32 cellular contexts compared by ENCODE assay signal in genomic region chr3:58256511-58256910, GRCh38. TPM values are rescaled to one million over a fixed set of nuclear protein-coding genes. Genes with fewer than 3 reads are reported as not detected.
"Had no signal": no experiment of that assay in that cellular context is flagged by ENCODE, and none has a peak within 500 bp of the region (broad histone marks: within the 10 kb centered on the region; RNA-seq: fewer than 3 reads in every experiment).

No MANE protein-coding gene starts in this region.

- H3K4me3 ChIP-seq: adrenal gland, body of pancreas, colonic mucosa, esophagus muscularis mucosa, gastroesophageal sphincter, heart right ventricle had no signal

- H3K27me3 Mint-ChIP-seq: activated CD4-positive, alpha-beta T cell treated with anti-CD3 and anti-CD28 coated beads, Interleukin-2, amount 10 ng/mL, durations not matched to agents 7 days and 5 days; activated CD8-positive, alpha-beta T cell treated with anti-CD3 and anti-CD28 coated beads for 36 hours; activated naive CD4-positive, alpha-beta T cell treated with anti-CD3 and anti-CD28 coated beads, Interleukin-2, amount 50 U/mL, for 24 hours; activated naive CD8-positive, alpha-beta T cell treated with anti-CD3 and anti-CD28 coated beads for 36 hours; activated naive CD8-positive, alpha-beta T cell treated with anti-CD3 and anti-CD28 coated beads, Interleukin-2, amount 50 U/mL, for 24 hours; T-helper 17 cell had no signal

- H3K9me3 ChIP-seq: adrenal gland, body of pancreas, colonic mucosa, esophagus muscularis mucosa, gastroesophageal sphincter, heart right ventricle had no signal

- H3K4me3 Mint-ChIP-seq: activated CD4-positive, alpha-beta T cell treated with anti-CD3 and anti-CD28 coated beads, Interleukin-2, amount 10 ng/mL, durations not matched to agents 7 days and 5 days; activated CD8-positive, alpha-beta T cell treated with anti-CD3 and anti-CD28 coated beads for 36 hours; activated naive CD4-positive, alpha-beta T cell treated with anti-CD3 and anti-CD28 coated beads for 36 hours; activated naive CD4-positive, alpha-beta T cell treated with anti-CD3 and anti-CD28 coated beads, Interleukin-2, amount 50 U/mL, for 24 hours; activated naive CD8-positive, alpha-beta T cell treated with anti-CD3 and anti-CD28 coated beads for 36 hours; activated naive CD8-positive, alpha-beta T cell treated with anti-CD3 and anti-CD28 coated beads, Interleukin-2, amount 50 U/mL, for 24 hours; activated T-cell treated with anti-CD3 and anti-CD28 coated beads, Interleukin-2, amount 50 U/mL, for 4 hours; T-helper 17 cell; T-helper 2 cell treated with Interferon-gamma antibody and Interleukin-4, amounts not matched to agents 5 μg/mL and 100 μg/mL, for 36 hours had no signal

- DNase-seq: activated CD4-positive, alpha-beta T cell treated with anti-CD3 and anti-CD28 coated beads for 1 hour; activated CD4-positive, alpha-beta T cell treated with anti-CD3 and anti-CD28 coated beads for 4 hours; activated CD4-positive, alpha-beta T cell treated with anti-CD3 and anti-CD28 coated beads, Interleukin-2, amount 10 ng/mL, durations not matched to agents 7 days and 5 days; activated CD4-positive, alpha-beta T cell treated with anti-CD3 and anti-CD28 coated beads, Interleukin-2, amount 50 U/mL, for 48 hours; activated CD8-positive, alpha-beta memory T cell treated with anti-CD3 and anti-CD28 coated beads for 24 hours; activated CD8-positive, alpha-beta T cell treated with anti-CD3 and anti-CD28 coated beads for 36 hours; activated effector memory CD4-positive, alpha-beta T cell treated with anti-CD3 and anti-CD28 coated beads, Interleukin-2, amount 50 U/mL, for 16 hours; activated naive CD4-positive, alpha-beta T cell treated with anti-CD3 and anti-CD28 coated beads for 36 hours; activated naive CD8-positive, alpha-beta T cell treated with anti-CD3 and anti-CD28 coated beads for 36 hours; activated naive CD8-positive, alpha-beta T cell treated with anti-CD3 and anti-CD28 coated beads, Interleukin-2, amount 50 U/mL, for 24 hours; activated T-cell treated with anti-CD3 and anti-CD28 coated beads, Interleukin-2, amount 50 U/mL, for 4 hours; amygdala; aorta; body of pancreas; central memory CD4-positive, alpha-beta T cell; cerebellar nuclear complex; colonic mucosa; effector CD8-positive, alpha-beta T cell; erythroblast; foreskin keratinocyte; heart right ventricle; SW 1271; T-helper 1 cell; T-helper 17 cell; T1000; WERI-Rb-1 had no signal

- H3K27me3 ChIP-seq: adrenal gland, body of pancreas, colonic mucosa, esophagus muscularis mucosa, foreskin keratinocyte, gastroesophageal sphincter, heart right ventricle had no signal

- H3K27ac Mint-ChIP-seq: activated CD4-positive, alpha-beta T cell treated with anti-CD3 and anti-CD28 coated beads, Interleukin-2, amount 10 ng/mL, durations not matched to agents 7 days and 5 days; activated CD8-positive, alpha-beta T cell treated with anti-CD3 and anti-CD28 coated beads for 36 hours; activated naive CD4-positive, alpha-beta T cell treated with anti-CD3 and anti-CD28 coated beads for 36 hours; activated naive CD4-positive, alpha-beta T cell treated with anti-CD3 and anti-CD28 coated beads, Interleukin-2, amount 50 U/mL, for 24 hours; activated naive CD8-positive, alpha-beta T cell treated with anti-CD3 and anti-CD28 coated beads for 36 hours; activated naive CD8-positive, alpha-beta T cell treated with anti-CD3 and anti-CD28 coated beads, Interleukin-2, amount 50 U/mL, for 24 hours; T-helper 17 cell; T-helper 2 cell treated with Interferon-gamma antibody and Interleukin-4, amounts not matched to agents 5 μg/mL and 100 μg/mL, for 36 hours had no signal

- H3K4me1 Mint-ChIP-seq: activated naive CD4-positive, alpha-beta T cell treated with anti-CD3 and anti-CD28 coated beads, Interleukin-2, amount 50 U/mL, for 24 hours had no signal

- H3K27ac ChIP-seq: adrenal gland, body of pancreas, colonic mucosa, esophagus muscularis mucosa, foreskin keratinocyte, gastroesophageal sphincter, heart right ventricle, WERI-Rb-1 had no signal

- H3K4me1 ChIP-seq: body of pancreas, foreskin keratinocyte had no signal

- H3K9me3 Mint-ChIP-seq: activated CD4-positive, alpha-beta T cell treated with anti-CD3 and anti-CD28 coated beads, Interleukin-2, amount 10 ng/mL, durations not matched to agents 7 days and 5 days; activated CD8-positive, alpha-beta T cell treated with anti-CD3 and anti-CD28 coated beads for 36 hours; activated naive CD4-positive, alpha-beta T cell treated with anti-CD3 and anti-CD28 coated beads for 36 hours; activated naive CD4-positive, alpha-beta T cell treated with anti-CD3 and anti-CD28 coated beads, Interleukin-2, amount 50 U/mL, for 24 hours; activated naive CD8-positive, alpha-beta T cell treated with anti-CD3 and anti-CD28 coated beads for 36 hours; activated naive CD8-positive, alpha-beta T cell treated with anti-CD3 and anti-CD28 coated beads, Interleukin-2, amount 50 U/mL, for 24 hours; activated T-cell treated with anti-CD3 and anti-CD28 coated beads, Interleukin-2, amount 50 U/mL, for 4 hours; activated T-helper 2 cell treated with anti-CD3 and anti-CD28 coated beads, Interferon-gamma antibody, Interleukin-2, Interleukin-4, amounts not matched to agents 10 μg/mL and 5 μg/mL and 100 μg/mL, durations not matched to agents 14 hours and 24 hours and 36 hours; T-helper 2 cell treated with Interferon-gamma antibody and Interleukin-4, amounts not matched to agents 5 μg/mL and 100 μg/mL, for 36 hours had no signal

- ATAC-seq: activated CD8-positive, alpha-beta T cell treated with anti-CD3 and anti-CD28 coated beads for 36 hours; activated naive CD8-positive, alpha-beta T cell treated with anti-CD3 and anti-CD28 coated beads, Interleukin-2, amount 50 U/mL, for 24 hours; activated T-cell treated with anti-CD3 and anti-CD28 coated beads, Interleukin-2, amount 50 U/mL, for 4 hours; body of pancreas; foreskin keratinocyte; gastroesophageal sphincter; heart right ventricle; T-helper 17 cell had no signal

- H3K36me3 ChIP-seq: colonic mucosa had no signal

RNA-seq across cellular contexts. Expression of gene DNASE1L3, which starts 45.7 kb away (rescaled TPM):
- total RNA-seq: activated CD4-positive, alpha-beta T cell treated with anti-CD3 and anti-CD28 coated beads, Interleukin-2, amount 10 ng/mL, durations not matched to agents 7 days and 5 days; activated CD8-positive, alpha-beta T cell treated with anti-CD3 and anti-CD28 coated beads for 36 hours; activated naive CD4-positive, alpha-beta T cell treated with anti-CD3 and anti-CD28 coated beads for 36 hours; activated naive CD8-positive, alpha-beta T cell treated with anti-CD3 and anti-CD28 coated beads for 36 hours; activated T-cell treated with anti-CD3 and anti-CD28 coated beads, Interleukin-2, amount 50 U/mL, for 4 hours; activated T-helper 2 cell treated with anti-CD3 and anti-CD28 coated beads, Interferon-gamma antibody, Interleukin-2, Interleukin-4, amounts not matched to agents 10 μg/mL and 5 μg/mL and 100 μg/mL, durations not matched to agents 14 hours and 24 hours and 36 hours; foreskin keratinocyte had no signal
- polyA plus RNA-seq: foreskin keratinocyte had no signal
